Comparison of ENCODE assay signal across 23 cellular contexts in genomic region chr17:30369995-30370394, GRCh38. TPM values are rescaled to one million over a fixed set of nuclear protein-coding genes. Genes with fewer than 3 reads are reported as not detected.
DNase-seq lines count a peak whose midpoint lies in the region; ATAC-seq and TF ChIP-seq lines count a peak whose summit lies in the region.
"Had no signal": no experiment of that assay in that cellular context is flagged by ENCODE, and none has a peak within 500 bp of the region (broad histone marks: within the 10 kb centered on the region; RNA-seq: fewer than 3 reads in every experiment).

No MANE protein-coding gene starts in this region.

- BruUV-seq in HCT116 (replicated peaks; lab: Mats Ljungman, UMichigan) (no TSS peak), mammary epithelial cell (replicated peaks; lab: Mats Ljungman, UMichigan) (no TSS peak)

- intact Hi-C loops in HCT116 (cut with micrococcal nuclease) (no loop called here), mammary epithelial cell (cut with micrococcal nuclease) (no loop called here), left lung (cut with DNase I) (no loop called here)

- H3K9ac ChIP-seq in HCT116 (ENCODE audit: low read length), result no peak overlapping the region
- no peak overlapping the region for H3K9ac ChIP-seq in mammary epithelial cell (ENCODE audit: insufficient read depth, low read length)

- RAD21 ChIA-PET in HCT116 (lab: Charles Lee; ENCODE audit: low non-redundant PET in 1 of 2, low total read pairs in 2 of 2, uncharacterized antibody in 2 of 2, unreplicated experiment in 2 of 2), result no interaction called here

- no peak for TF ChIP-seq RAD21 in HCT116 (IDR thresholded peaks at IDR 0.05; ENCODE audit: low read depth)

- CTCF ChIA-PET in HCT116 (lab: Charles Lee) (no interaction called here), mammary epithelial cell (lab: Charles Lee; ENCODE audit: low non-redundant PET) (no interaction called here)

- no peak overlapping the region for H3K4me3 ChIP-seq in HCT116 (replicated peaks in 1 of 2; ENCODE audit: low read depth in 1 of 2, low read length in 2 of 2)
- H3K4me3 ChIP-seq in mammary epithelial cell (replicated peaks in 1 of 3; ENCODE audit: insufficient read depth in 1 of 3, low read depth in 2 of 3, low read length in 3 of 3), result no peak overlapping the region
- no peak overlapping the region for H3K4me3 ChIP-seq in left lung
- H3K4me3 ChIP-seq: GM12878, ovary, right lobe of liver had no signal

- dilution Hi-C loops in mammary epithelial cell (cut with HindIII; ENCODE audit: low sequenced_read_pairs), result no loop called here

- POLR2A ChIA-PET in HCT116 (lab: Charles Lee), result no interaction called here

- TF ChIP-seq CTCF in HCT116 (IDR thresholded peaks at IDR 0.05 in 2 of 3, conservative IDR thresholded peaks at IDR 0.05 in 1 of 3; ENCODE audit: borderline replicate concordance in 1 of 3, insufficient read depth in 1 of 3, low read depth in 2 of 3, low read length in 2 of 3) (no peak), mammary epithelial cell (conservative IDR thresholded peaks at IDR 0.05 in 1 of 2, IDR thresholded peaks at IDR 0.05 in 1 of 2; ENCODE audit: extremely low read depth in 1 of 2, insufficient read depth in 1 of 2, low read depth in 1 of 2, low read length in 2 of 2) (no peak), left lung (IDR thresholded peaks at IDR 0.05) (no peak)

- H3K4me1 ChIP-seq in HCT116 (ENCODE audit: control insufficient read depth in 1 of 2, insufficient read depth in 2 of 2, low read length in 2 of 2) (peaks cover 0 to 25% of the 10 kb centered on the region in 2 experiments; a peak in 2 of 4 replicates), mammary epithelial cell (ENCODE audit: insufficient read depth, low read length) (peaks cover 31% of the 10 kb centered on the region), left lung (peaks cover 0 to 20% of the 10 kb centered on the region in 2 donors)
- H3K4me1 ChIP-seq: right lobe of liver had no signal

- H2AFZ ChIP-seq in HCT116 (ENCODE audit: low read depth, low read length, poor library complexity, severe bottlenecking) (no peak overlapping the region), mammary epithelial cell (ENCODE audit: low read depth, low read length) (peak overlapping the region; percentile 67)

- DNase-seq in HCT116 (ENCODE audit: low read depth, low spot score) (no peak), LoVo (ENCODE audit: low spot score) (peak; percentile 64), mammary epithelial cell (peak; percentile 74), left lung (no peak), NCI-H1092 (lab: John Stamatoyannopoulos, UW) (no peak)
- DNase-seq in activated effector memory CD4-positive, alpha-beta T cell treated with Interleukin-2 at 50 U/mL for 16 hours, result no peak
- DNase-seq: activated CD4-positive, alpha-beta memory T cell treated with anti-CD3 and anti-CD28 coated beads, Interleukin-2, amount 10 ng/mL, durations not matched to agents 7 days and 5 days; activated naive CD4-positive, alpha-beta T cell treated with Interleukin-2 at 50 U/mL for 16 hours; activated T-cell treated with anti-CD3 and anti-CD28 coated beads for 4 hours; CD8-positive, alpha-beta T cell; effector CD8-positive, alpha-beta T cell; HFFc6; mesendoderm; naive B cell; NCI-H2107; NCI-H524 treated with DMSO at 0.1 percent for 48 hours; ovary; right lobe of liver had no signal

- 0 out of 2 replicates have a peak overlapping the region, but pooled peaks have one; percentile 18 for H3K4me2 ChIP-seq in HCT116 (ENCODE audit: low read length)
- peak overlapping the region; percentile 32 for H3K4me2 ChIP-seq in mammary epithelial cell (ENCODE audit: insufficient read depth, low read depth, low read length)

- ATAC-seq in HCT116 (no peak), left lung (peak; percentile 27), HG03196 (IDR thresholded peaks at IDR 0.05; ENCODE audit: unreplicated experiment) (no peak), HG03521 (IDR thresholded peaks at IDR 0.05; ENCODE audit: unreplicated experiment) (no peak)
- ATAC-seq: GM12878, Right ventricle myocardium inferior had no signal

- no peaks in the 10 kb centered on the region for H4K20me1 ChIP-seq in HCT116 (ENCODE audit: insufficient read depth)
- no peaks in the 10 kb centered on the region for H4K20me1 ChIP-seq in mammary epithelial cell (ENCODE audit: insufficient read depth, low read length)

- H3K27ac ChIP-seq in HCT116 (ENCODE audit: low read depth, low read length) (no peak overlapping the region), mammary epithelial cell (ENCODE audit: insufficient read depth, low read depth, low read length) (peak overlapping the region; percentile 54), left lung (no peak overlapping the region)
- H3K27ac ChIP-seq: ovary, right lobe of liver had no signal

- in situ Hi-C loops in mammary epithelial cell (cut with MboI; ENCODE audit: low sequenced_read_pairs in 2 of 2), result no loop called here

- H3K36me3 ChIP-seq in HCT116 (ENCODE audit: control insufficient read depth in 1 of 2, insufficient read depth in 2 of 2, low read length in 2 of 2) (no peaks in the 10 kb centered on the region), mammary epithelial cell (ENCODE audit: insufficient read depth, low read length) (no peaks in the 10 kb centered on the region), left lung (no peaks in the 10 kb centered on the region)
- H3K36me3 ChIP-seq: ovary, right lobe of liver had no signal

- no peaks in the 10 kb centered on the region for H3K9me3 ChIP-seq in HCT116 (ENCODE audit: control insufficient read depth in 1 of 2, insufficient read depth in 1 of 2, low read depth in 1 of 2, low read length in 2 of 2)
- H3K9me3 ChIP-seq in mammary epithelial cell (replicated peaks; ENCODE audit: insufficient read depth, low read length), result no peaks in the 10 kb centered on the region
- no peaks in the 10 kb centered on the region for H3K9me3 ChIP-seq in left lung
- H3K9me3 ChIP-seq: ovary, right lobe of liver had no signal

- H3K79me2 ChIP-seq in HCT116 (ENCODE audit: insufficient read depth, low read length) (no peaks in the 10 kb centered on the region), mammary epithelial cell (ENCODE audit: insufficient read depth, low read length) (no peaks in the 10 kb centered on the region)

- peaks cover 3% of the 10 kb centered on the region; the same call in 1 of the 2 replicates for H3K9me2 ChIP-seq in HCT116 (ENCODE audit: insufficient read depth)

- TF ChIP-seq POLR2A in HCT116 (IDR thresholded peaks at IDR 0.05; ENCODE audit: borderline replicate concordance, extremely low read depth, insufficient read depth, insufficient read length), result no peak

- H3K27me3 ChIP-seq in HCT116 (ENCODE audit: insufficient read depth, low read length) (no peaks in the 10 kb centered on the region), mammary epithelial cell (ENCODE audit: insufficient read depth, low read length) (no peaks in the 10 kb centered on the region), left lung (no peaks in the 10 kb centered on the region)
- H3K27me3 ChIP-seq: ovary, right lobe of liver had no signal

TF ChIP-seq in HCT116, 20 proteins besides CTCF, POLR2A, EP300 and RAD21 (continues in another document):
- TF ChIP-seq YY1 (IDR thresholded peaks at IDR 0.05; ENCODE audit: extremely low read depth, insufficient replicate concordance, low read depth, low read length) (no peak), FOSL1 (IDR thresholded peaks at IDR 0.05; ENCODE audit: low read depth) (no peak), EZH2phosphoT487 (IDR thresholded peaks at IDR 0.05; ENCODE audit: borderline replicate concordance) (no peak), ZBTB33 (IDR thresholded peaks at IDR 0.05; ENCODE audit: extremely low read depth, insufficient replicate concordance, low read length) (no peak), ELF1 (IDR thresholded peaks at IDR 0.05; ENCODE audit: borderline replicate concordance, low read depth) (no peak), ZFX (IDR thresholded peaks at IDR 0.05) (no peak), CEBPB (IDR thresholded peaks at IDR 0.05; ENCODE audit: low read depth) (no peak), SIN3A (IDR thresholded peaks at IDR 0.05; ENCODE audit: low read depth) (no peak), TCF7L2 (IDR thresholded peaks at IDR 0.05; ENCODE audit: borderline replicate concordance, extremely low read depth, insufficient read depth, insufficient read length) (no peak)

RNA-seq across cellular contexts. Expression of gene CPD, which starts 8.7 kb away (rescaled TPM):
- 47.2 TPM for total RNA-seq in HCT116 (2021; ENCODE audit: unreplicated experiment)
- polyA plus RNA-seq in HCT116 (2012), result 17.7 and 21.7 TPM in 2 replicates
- total RNA-seq in mammary epithelial cell, result 100 to 1,000 TPM in 1 of 2 donors, 10 to 100 TPM in 1; 56.0 to 136 TPM
- polyA plus RNA-seq in mammary epithelial cell, result 23.6 TPM
- polyA minus RNA-seq in mammary epithelial cell, result 124 TPM
- total RNA-seq in left lung, result 100 to 1,000 TPM in 1 of 2 donors, 10 to 100 TPM in 1; 74.4 to 124 TPM

RNA-seq across cellular contexts. Expression of gene TMIGD1, which starts 36.1 kb away (rescaled TPM):
- total RNA-seq in HCT116 (2021; ENCODE audit: unreplicated experiment) (not detected), mammary epithelial cell (not detected), left lung (not detected)
- polyA plus RNA-seq in HCT116 (2012), result not detected in 2 replicates
- not detected for polyA plus RNA-seq in mammary epithelial cell
- not detected for polyA minus RNA-seq in mammary epithelial cell
- total RNA-seq: activated CD4-positive, alpha-beta memory T cell treated with anti-CD3 and anti-CD28 coated beads, Interleukin-2, amount 10 ng/mL, durations not matched to agents 7 days and 5 days; CD8-positive, alpha-beta T cell; glomerular endothelial cell; GM12878; HFFc6; right lobe of liver; Right ventricle myocardium inferior had no signal
- polyA plus RNA-seq: GM12878, ovary had no signal

Comparison
In these comparisons a context has a peak if more than half of its experiments do, and no peak if none do; other contexts are left out.
1. DNase-seq: peak in LoVo (single experiment) and mammary epithelial cell (single experiment); none in HCT116 (single experiment), left lung (0 of 2), NCI-H1092 (single experiment) and activated effector memory CD4-positive, alpha-beta T cell treated with Interleukin-2 at 50 U/mL for 16 hours (single experiment).